In genomic region chr13:91576590-91576989, GRCh38 we compare ENCODE assay signal across 12 cellular contexts.
DNase-seq lines count a peak whose midpoint lies in the region; ATAC-seq and TF ChIP-seq lines count a peak whose summit lies in the region.
"Had no signal": no experiment of that assay in that cellular context is flagged by ENCODE, and none has a peak within 500 bp of the region (broad histone marks: within the 10 kb centered on the region; RNA-seq: fewer than 3 reads in every experiment).

No MANE protein-coding gene starts in this region.

- H3K4me3 ChIP-seq in NT2/D1 (ENCODE audit: insufficient read length, low read depth) (no peak overlapping the region), body of pancreas (no peak overlapping the region)

- H3K4me1 ChIP-seq in NT2/D1 (ENCODE audit: insufficient read depth, insufficient read length) (no peaks in the 10 kb centered on the region), body of pancreas (no peaks in the 10 kb centered on the region)

- H3K36me3 ChIP-seq in NT2/D1 (ENCODE audit: insufficient read depth, insufficient read length, low read length) (no peaks in the 10 kb centered on the region), body of pancreas (replicated peaks in 1 of 2; ENCODE audit: insufficient read depth in 1 of 2, low read depth in 2 of 2) (no peaks in the 10 kb centered on the region)

- H3K27me3 ChIP-seq in NT2/D1 (ENCODE audit: insufficient read depth, insufficient read length), result no peaks in the 10 kb centered on the region
- H3K27me3 ChIP-seq in body of pancreas, result no peaks in the 10 kb centered on the region
- no peaks in the 10 kb centered on the region for H3K27me3 ChIP-seq in CD4-positive, alpha-beta T cell (ENCODE audit: control insufficient read depth, insufficient read depth, low read length)

- TF ChIP-seq POLR2A in body of pancreas (IDR thresholded peaks at IDR 0.05), result no peak

- peaks cover 1% of the 10 kb centered on the region for H3K27me3 Mint-ChIP-seq in glutamatergic neuron (ENCODE audit: unreplicated experiment)
- no peaks in the 10 kb centered on the region for H3K27me3 Mint-ChIP-seq in CD4-positive, alpha-beta T cell
- no peaks in the 10 kb centered on the region for H3K27me3 Mint-ChIP-seq in stimulated activated naive CD8-positive, alpha-beta T cell treated with anti-CD3 and anti-CD28 coated beads, Interleukin-15, amount 100 ng/mL, for 72 hours

- H3K9me3 ChIP-seq in NT2/D1 (ENCODE audit: insufficient read depth, low read length) (no peaks in the 10 kb centered on the region), body of pancreas (peaks cover 0 to 4% (median 0%) of the 10 kb centered on the region in 3 donors)
- no peaks in the 10 kb centered on the region for H3K9me3 ChIP-seq in CD4-positive, alpha-beta T cell (ENCODE audit: control insufficient read depth, low read length)

- intact Hi-C loops in body of pancreas (cut with DNase I), result no loop called here
- intact Hi-C loops in CD4-positive, alpha-beta T cell (cut with DNase I, micrococcal nuclease), result no loop called here

- POLR2A ChIA-PET in CD4-positive, alpha-beta T cell (lab: Charles Lee), result no interaction called here

- no peak overlapping the region for H3K4me3 Mint-ChIP-seq in glutamatergic neuron (ENCODE audit: unreplicated experiment)
- no peak overlapping the region for H3K4me3 Mint-ChIP-seq in CD4-positive, alpha-beta T cell
- no peak overlapping the region for H3K4me3 Mint-ChIP-seq in stimulated activated naive CD8-positive, alpha-beta T cell treated with anti-CD3 and anti-CD28 coated beads, Interleukin-15, amount 100 ng/mL, for 72 hours

- no peaks in the 10 kb centered on the region for H3K9me3 Mint-ChIP-seq in glutamatergic neuron (ENCODE audit: unreplicated experiment)
- peaks cover 2% of the 10 kb centered on the region for H3K9me3 Mint-ChIP-seq in CD4-positive, alpha-beta T cell
- peaks cover 0 to 5% of the 10 kb centered on the region in 2 donors for H3K9me3 Mint-ChIP-seq in stimulated activated naive CD8-positive, alpha-beta T cell treated with anti-CD3 and anti-CD28 coated beads, Interleukin-15, amount 100 ng/mL, for 72 hours

- H3K9ac ChIP-seq in NT2/D1 (ENCODE audit: insufficient read length, low read depth), result no peak overlapping the region

- 64 to 67% methylated on average over 2 of the region's 2 CpGs for WGBS in body of pancreas, 2 donors

- in situ Hi-C loops in GM13976 (cut with MboI; ENCODE audit: low sequenced_read_pairs, unreplicated experiment), result no loop called here

- CTCF ChIA-PET in CD4-positive, alpha-beta T cell (lab: Charles Lee), result no interaction called here

- no peaks in the 10 kb centered on the region for H3K4me1 Mint-ChIP-seq in glutamatergic neuron (ENCODE audit: low read depth, unreplicated experiment)
- H3K4me1 Mint-ChIP-seq in CD4-positive, alpha-beta T cell (ENCODE audit: low read depth), result no peaks in the 10 kb centered on the region
- no peaks in the 10 kb centered on the region for H3K4me1 Mint-ChIP-seq in stimulated activated naive CD8-positive, alpha-beta T cell treated with anti-CD3 and anti-CD28 coated beads, Interleukin-15, amount 100 ng/mL, for 72 hours

- peak; percentile 62 for TF ChIP-seq CTCF in C4-2B (conservative IDR thresholded peaks at IDR 0.05)
- TF ChIP-seq CTCF in GM13976 (IDR thresholded peaks at IDR 0.05; ENCODE audit: borderline replicate concordance, control extremely low read depth, extremely low read depth, insufficient read depth, missing control alignments), result peak; percentile 13
- peak; percentile 65 for TF ChIP-seq CTCF in glutamatergic neuron (IDR thresholded peaks at IDR 0.05; ENCODE audit: partially characterized antibody, unreplicated experiment)
- TF ChIP-seq CTCF in body of pancreas (IDR thresholded peaks at IDR 0.05), result no peak
- TF ChIP-seq CTCF in CD4-positive, alpha-beta T cell (IDR thresholded peaks at IDR 0.05), result no peak

- no peak for DNase-seq in GM13976 (ENCODE audit: low spot score)
- DNase-seq in NT2/D1 (ENCODE audit: low read depth, low spot score), result peak; percentile 20
- DNase-seq in glutamatergic neuron, result peak; percentile 42
- DNase-seq in T-helper 1 cell, result no peak
- no peak for DNase-seq in body of pancreas
- no peak for DNase-seq in CD4-positive, alpha-beta T cell
- no peak for DNase-seq in stimulated activated naive CD8-positive, alpha-beta T cell treated with anti-CD3 and anti-CD28 coated beads, Interleukin-15, amount 100 ng/mL, for 72 hours
- DNase-seq: NCI-H187; nucleus accumbens; SIG-M5; stimulated activated CD4-positive, alpha-beta T cell treated with anti-CD3 and anti-CD28 coated beads, Interleukin-4, amount 100 ng/mL, for 4 hours had no signal

- H3K36me3 Mint-ChIP-seq in glutamatergic neuron (ENCODE audit: unreplicated experiment), result no peaks in the 10 kb centered on the region
- H3K36me3 Mint-ChIP-seq in CD4-positive, alpha-beta T cell (ENCODE audit: low read depth), result no peaks in the 10 kb centered on the region

- H3K27ac Mint-ChIP-seq in glutamatergic neuron (ENCODE audit: unreplicated experiment), result no peak overlapping the region
- no peak overlapping the region for H3K27ac Mint-ChIP-seq in CD4-positive, alpha-beta T cell
- H3K27ac Mint-ChIP-seq in stimulated activated naive CD8-positive, alpha-beta T cell treated with anti-CD3 and anti-CD28 coated beads, Interleukin-15, amount 100 ng/mL, for 72 hours, result no peak overlapping the region

- ATAC-seq in body of pancreas, result no peak
- ATAC-seq in CD4-positive, alpha-beta T cell (ENCODE audit: poor library complexity), result no peak
- ATAC-seq in stimulated activated naive CD8-positive, alpha-beta T cell treated with anti-CD3 and anti-CD28 coated beads, Interleukin-15, amount 100 ng/mL, for 72 hours, result no peak

- H3K27ac ChIP-seq in C4-2B (no peak overlapping the region), body of pancreas (no peak overlapping the region)
- no peak overlapping the region for H3K27ac ChIP-seq in CD4-positive, alpha-beta T cell (ENCODE audit: low read depth, low read length)

Comparison
In these comparisons a context has a peak if more than half of its experiments do, and no peak if none do; other contexts are left out.
1. CTCF ChIP-seq: peak in C4-2B (single experiment), GM13976 (single experiment) and glutamatergic neuron (single experiment); none in body of pancreas (0 of 7) and CD4-positive, alpha-beta T cell (single experiment).
2. DNase-seq: peak in NT2/D1 (single experiment) and glutamatergic neuron (single experiment); none in GM13976 (single experiment), T-helper 1 cell (0 of 5), body of pancreas (0 of 4), CD4-positive, alpha-beta T cell (0 of 10) and stimulated activated naive CD8-positive, alpha-beta T cell treated with anti-CD3 and anti-CD28 coated beads, Interleukin-15, amount 100 ng/mL, for 72 hours (0 of 2).